ENCODE assay signal across 25 cellular contexts in genomic region chr19:10991076-10991475, GRCh38.
"Had no signal": no experiment of that assay in that cellular context is flagged by ENCODE, and none has a peak within 500 bp of the region (broad histone marks: within the 10 kb centered on the region; RNA-seq: fewer than 3 reads in every experiment).

No MANE protein-coding gene starts in this region.

- H3K4me1 ChIP-seq: esophagus muscularis mucosa, foreskin keratinocyte, gastroesophageal sphincter, heart right ventricle, lower lobe of right lung, neural progenitor cell, parathyroid adenoma, stomach, thyroid gland, vagina had no signal

- H3K27me3 ChIP-seq: esophagus muscularis mucosa, foreskin keratinocyte, gastroesophageal sphincter, heart right ventricle, neural progenitor cell, stomach, thyroid gland, vagina had no signal

- H3K4me1 Mint-ChIP-seq: memory B cell, nephron, neural progenitor cell had no signal

- H3K27ac Mint-ChIP-seq: memory B cell; nephron; neural progenitor cell; progenitor cell of endocrine pancreas; stimulated activated effector memory CD8-positive, alpha-beta T cell treated with anti-CD3 and anti-CD28 coated beads, Interleukin-12 subunit alpha, Interleukin-12 subunit beta, amount 100 ng/mL, for 72 hours had no signal

- H3K27ac ChIP-seq: coronary artery, esophagus muscularis mucosa, foreskin keratinocyte, gastroesophageal sphincter, heart right ventricle, lower lobe of right lung, neural progenitor cell, parathyroid adenoma, stomach, thyroid gland, vagina had no signal

- H3K4me3 ChIP-seq: coronary artery, esophagus muscularis mucosa, gastroesophageal sphincter, heart right ventricle, lower lobe of right lung, neural progenitor cell, smooth muscle cell, stomach, thyroid gland, vagina had no signal

- H2AFZ ChIP-seq: neural progenitor cell, parathyroid adenoma had no signal

- DNase-seq: dermis blood vessel endothelial cell; effector memory CD4-positive, alpha-beta T cell; foreskin keratinocyte; heart right ventricle; hypothalamus; left ventricle myocardium superior; lower lobe of right lung; stimulated activated CD4-positive, alpha-beta T cell treated with anti-CD3 and anti-CD28 coated beads, Interleukin-12 subunit alpha, Interleukin-12 subunit beta, amount 100 ng/mL, for 4 hours; stimulated activated CD4-positive, alpha-beta T cell treated with anti-CD3 and anti-CD28 coated beads, Interleukin-1b, Interleukin-23, amount 100 ng/mL, for 48 hours; stimulated activated CD4-positive, alpha-beta T cell treated with anti-CD3 and anti-CD28 coated beads, Interleukin-4, amount 100 ng/mL, for 1 hour; stimulated activated naive CD4-positive, alpha-beta T cell treated with Interleukin-2 at 50 U/mL for 16 hours; stomach; thyroid gland; trophoblast cell had no signal

- H3K4me3 Mint-ChIP-seq: memory B cell; nephron; stimulated activated effector memory CD8-positive, alpha-beta T cell treated with anti-CD3 and anti-CD28 coated beads, Interleukin-12 subunit alpha, Interleukin-12 subunit beta, amount 100 ng/mL, for 72 hours had no signal

- H3K9me3 ChIP-seq: esophagus muscularis mucosa, gastroesophageal sphincter, heart right ventricle, lower lobe of right lung, stomach, thyroid gland, vagina had no signal

- H3K4me2 ChIP-seq: neural progenitor cell, smooth muscle cell had no signal

- H3K9me3 Mint-ChIP-seq: memory B cell; nephron; neural progenitor cell; stimulated activated effector memory CD8-positive, alpha-beta T cell treated with anti-CD3 and anti-CD28 coated beads, Interleukin-12 subunit alpha, Interleukin-12 subunit beta, amount 100 ng/mL, for 72 hours had no signal

- H3K9ac ChIP-seq: neural progenitor cell, parathyroid adenoma had no signal

- H3K79me2 ChIP-seq: parathyroid adenoma had no signal

- H3K27me3 Mint-ChIP-seq: memory B cell, progenitor cell of endocrine pancreas had no signal
